ENCODE assay signal across 1 cellular context in the genomic region with DNA sequence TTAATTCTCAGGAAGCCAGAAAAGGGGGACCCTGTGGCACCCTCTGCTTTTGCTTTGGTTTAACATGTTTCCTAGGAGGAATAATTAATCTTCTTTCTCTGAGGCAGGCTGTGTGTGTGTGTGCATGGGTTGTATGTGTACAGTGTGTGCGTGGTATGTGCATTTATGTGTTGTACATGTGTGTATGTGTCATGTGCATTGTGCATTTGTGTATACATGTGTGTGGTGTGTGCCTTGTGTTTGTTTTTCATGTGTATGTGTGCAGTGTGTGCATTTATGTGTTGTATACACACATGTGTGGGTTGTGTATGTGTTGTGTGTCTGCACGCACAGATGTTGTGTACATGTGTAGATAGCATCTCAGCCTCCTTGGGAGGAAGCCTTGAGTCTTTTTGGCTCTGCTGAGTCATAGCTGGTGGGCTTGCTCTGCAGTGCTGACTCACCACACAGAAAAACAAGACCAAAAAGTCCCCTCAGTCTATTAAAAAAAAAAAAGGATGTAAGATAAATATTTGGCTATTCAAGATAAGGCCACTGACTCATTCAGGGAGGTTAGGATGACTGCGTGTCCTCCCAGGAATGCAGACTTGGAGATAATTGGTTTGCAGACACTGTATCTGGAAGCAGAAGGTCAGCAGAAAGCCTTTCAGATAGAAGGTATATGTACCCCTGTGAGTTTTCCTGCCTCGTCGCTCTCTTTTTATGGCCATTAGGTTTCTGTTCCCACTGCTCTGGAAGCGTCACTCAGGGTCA.
TF ChIP-seq lines count a peak whose summit lies in the region.

No MANE protein-coding gene starts in this region.

TF ChIP-seq in HEK293, 187 proteins besides CTCF, POLR2A, EP300 and RAD21 (continued from another document and continues in another):
- TF ChIP-seq, protein P1, sequence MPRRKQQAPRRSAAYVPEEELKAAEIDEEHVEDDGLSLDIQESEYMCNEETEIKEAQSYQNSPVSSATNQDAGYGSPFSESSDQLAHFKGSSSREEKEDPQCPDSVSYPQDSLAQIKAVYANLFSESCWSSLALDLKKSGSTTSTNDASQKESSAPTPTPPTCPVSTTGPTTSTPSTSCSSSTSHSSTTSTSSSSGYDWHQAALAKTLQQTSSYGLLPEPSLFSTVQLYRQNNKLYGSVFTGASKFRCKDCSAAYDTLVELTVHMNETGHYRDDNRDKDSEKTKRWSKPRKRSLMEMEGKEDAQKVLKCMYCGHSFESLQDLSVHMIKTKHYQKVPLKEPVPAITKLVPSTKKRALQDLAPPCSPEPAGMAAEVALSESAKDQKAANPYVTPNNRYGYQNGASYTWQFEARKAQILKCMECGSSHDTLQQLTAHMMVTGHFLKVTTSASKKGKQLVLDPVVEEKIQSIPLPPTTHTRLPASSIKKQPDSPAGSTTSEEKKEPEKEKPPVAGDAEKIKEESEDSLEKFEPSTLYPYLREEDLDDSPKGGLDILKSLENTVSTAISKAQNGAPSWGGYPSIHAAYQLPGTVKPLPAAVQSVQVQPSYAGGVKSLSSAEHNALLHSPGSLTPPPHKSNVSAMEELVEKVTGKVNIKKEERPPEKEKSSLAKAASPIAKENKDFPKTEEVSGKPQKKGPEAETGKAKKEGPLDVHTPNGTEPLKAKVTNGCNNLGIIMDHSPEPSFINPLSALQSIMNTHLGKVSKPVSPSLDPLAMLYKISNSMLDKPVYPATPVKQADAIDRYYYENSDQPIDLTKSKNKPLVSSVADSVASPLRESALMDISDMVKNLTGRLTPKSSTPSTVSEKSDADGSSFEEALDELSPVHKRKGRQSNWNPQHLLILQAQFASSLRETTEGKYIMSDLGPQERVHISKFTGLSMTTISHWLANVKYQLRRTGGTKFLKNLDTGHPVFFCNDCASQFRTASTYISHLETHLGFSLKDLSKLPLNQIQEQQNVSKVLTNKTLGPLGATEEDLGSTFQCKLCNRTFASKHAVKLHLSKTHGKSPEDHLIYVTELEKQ (tag by site-specific recombination; IDR thresholded peaks at IDR 0.05; ENCODE audit: borderline replicate concordance), result peak; percentile 84
- TF ChIP-seq, protein P2, sequence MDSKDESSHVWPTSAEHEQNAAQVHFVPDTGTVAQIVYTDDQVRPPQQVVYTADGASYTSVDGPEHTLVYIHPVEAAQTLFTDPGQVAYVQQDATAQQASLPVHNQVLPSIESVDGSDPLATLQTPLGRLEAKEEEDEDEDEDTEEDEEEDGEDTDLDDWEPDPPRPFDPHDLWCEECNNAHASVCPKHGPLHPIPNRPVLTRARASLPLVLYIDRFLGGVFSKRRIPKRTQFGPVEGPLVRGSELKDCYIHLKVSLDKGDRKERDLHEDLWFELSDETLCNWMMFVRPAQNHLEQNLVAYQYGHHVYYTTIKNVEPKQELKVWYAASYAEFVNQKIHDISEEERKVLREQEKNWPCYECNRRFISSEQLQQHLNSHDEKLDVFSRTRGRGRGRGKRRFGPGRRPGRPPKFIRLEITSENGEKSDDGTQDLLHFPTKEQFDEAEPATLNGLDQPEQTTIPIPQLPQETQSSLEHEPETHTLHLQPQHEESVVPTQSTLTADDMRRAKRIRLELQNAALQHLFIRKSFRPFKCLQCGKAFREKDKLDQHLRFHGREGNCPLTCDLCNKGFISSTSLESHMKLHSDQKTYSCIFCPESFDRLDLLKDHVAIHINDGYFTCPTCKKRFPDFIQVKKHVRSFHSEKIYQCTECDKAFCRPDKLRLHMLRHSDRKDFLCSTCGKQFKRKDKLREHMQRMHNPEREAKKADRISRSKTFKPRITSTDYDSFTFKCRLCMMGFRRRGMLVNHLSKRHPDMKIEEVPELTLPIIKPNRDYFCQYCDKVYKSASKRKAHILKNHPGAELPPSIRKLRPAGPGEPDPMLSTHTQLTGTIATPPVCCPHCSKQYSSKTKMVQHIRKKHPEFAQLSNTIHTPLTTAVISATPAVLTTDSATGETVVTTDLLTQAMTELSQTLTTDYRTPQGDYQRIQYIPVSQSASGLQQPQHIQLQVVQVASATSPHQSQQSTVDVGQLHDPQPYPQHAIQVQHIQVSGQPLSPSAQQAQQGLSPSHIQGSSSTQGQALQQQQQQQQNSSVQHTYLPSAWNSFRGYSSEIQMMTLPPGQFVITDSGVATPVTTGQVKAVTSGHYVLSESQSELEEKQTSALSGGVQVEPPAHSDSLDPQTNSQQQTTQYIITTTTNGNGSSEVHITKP (tag by site-specific recombination; IDR thresholded peaks at IDR 0.05), result peak; percentile 62
- TF ChIP-seq, protein P3, sequence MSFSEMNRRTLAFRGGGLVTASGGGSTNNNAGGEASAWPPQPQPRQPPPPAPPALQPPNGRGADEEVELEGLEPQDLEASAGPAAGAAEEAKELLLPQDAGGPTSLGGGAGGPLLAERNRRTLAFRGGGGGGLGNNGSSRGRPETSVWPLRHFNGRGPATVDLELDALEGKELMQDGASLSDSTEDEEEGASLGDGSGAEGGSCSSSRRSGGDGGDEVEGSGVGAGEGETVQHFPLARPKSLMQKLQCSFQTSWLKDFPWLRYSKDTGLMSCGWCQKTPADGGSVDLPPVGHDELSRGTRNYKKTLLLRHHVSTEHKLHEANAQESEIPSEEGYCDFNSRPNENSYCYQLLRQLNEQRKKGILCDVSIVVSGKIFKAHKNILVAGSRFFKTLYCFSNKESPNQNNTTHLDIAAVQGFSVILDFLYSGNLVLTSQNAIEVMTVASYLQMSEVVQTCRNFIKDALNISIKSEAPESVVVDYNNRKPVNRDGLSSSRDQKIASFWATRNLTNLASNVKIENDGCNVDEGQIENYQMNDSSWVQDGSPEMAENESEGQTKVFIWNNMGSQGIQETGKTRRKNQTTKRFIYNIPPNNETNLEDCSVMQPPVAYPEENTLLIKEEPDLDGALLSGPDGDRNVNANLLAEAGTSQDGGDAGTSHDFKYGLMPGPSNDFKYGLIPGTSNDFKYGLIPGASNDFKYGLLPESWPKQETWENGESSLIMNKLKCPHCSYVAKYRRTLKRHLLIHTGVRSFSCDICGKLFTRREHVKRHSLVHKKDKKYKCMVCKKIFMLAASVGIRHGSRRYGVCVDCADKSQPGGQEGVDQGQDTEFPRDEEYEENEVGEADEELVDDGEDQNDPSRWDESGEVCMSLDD (tag by site-specific recombination; IDR thresholded peaks at IDR 0.05), result no peak
- TF ChIP-seq REPIN1 (tag by site-specific recombination; IDR thresholded peaks at IDR 0.05; ENCODE audit: low read depth) (no peak), IKZF3 (tag by site-specific recombination; IDR thresholded peaks at IDR 0.05) (peak; percentile 79), ZNF404 (tag by site-specific recombination; IDR thresholded peaks at IDR 0.05) (no peak), ZNF132 (tag by site-specific recombination; IDR thresholded peaks at IDR 0.05; ENCODE audit: borderline replicate concordance) (no peak; the same call in 1 of the 2 replicates), ZNF664 (tag by site-specific recombination; IDR thresholded peaks at IDR 0.05) (0 out of 2 replicates have a peak, but pooled peaks have one; percentile 29), ZNF843 (tag by site-specific recombination; IDR thresholded peaks at IDR 0.05) (peak; percentile 90), ZNF785 (tag by site-specific recombination; IDR thresholded peaks at IDR 0.05) (no peak; the same call in 1 of the 2 replicates), ZNF37A (tag by site-specific recombination; IDR thresholded peaks at IDR 0.05) (no peak), ZNF19 (tag by site-specific recombination; IDR thresholded peaks at IDR 0.05; ENCODE audit: low read depth) (no peak), ZNF426 (tag by site-specific recombination; IDR thresholded peaks at IDR 0.05) (no peak), ZNF157 (tag by site-specific recombination; IDR thresholded peaks at IDR 0.05) (0 out of 2 replicates have a peak, but pooled peaks have one; percentile 49), YY1 (tag by site-specific recombination; IDR thresholded peaks at IDR 0.05) (no peak), ZNF366 (tag by site-specific recombination; conservative IDR thresholded peaks at IDR 0.05) (peak; percentile 98), ZNF792 (tag by site-specific recombination; IDR thresholded peaks at IDR 0.05) (peak; percentile 95), ZNF830 (tag by site-specific recombination; IDR thresholded peaks at IDR 0.05; ENCODE audit: low read depth) (no peak), ZNF549 (tag by site-specific recombination; IDR thresholded peaks at IDR 0.05) (no peak), KLF9 (tag by site-specific recombination; IDR thresholded peaks at IDR 0.05; ENCODE audit: low read depth) (peak; percentile 27; the same call in 1 of the 2 replicates), ZNF558 (tag by site-specific recombination; IDR thresholded peaks at IDR 0.05) (peak; percentile 92), HOXD13 (CRISPR knock-in tag; IDR thresholded peaks at IDR 0.05; ENCODE audit: borderline replicate concordance) (peak; percentile 65; the same call in 1 of the 2 replicates), EGR2 (tag by site-specific recombination; IDR thresholded peaks at IDR 0.05; ENCODE audit: low read depth) (peak; percentile 62; the same call in 1 of the 2 replicates), ZFP3 (tag by site-specific recombination; IDR thresholded peaks at IDR 0.05; ENCODE audit: low read depth) (no peak), MZF1 (tag by site-specific recombination; IDR thresholded peaks at IDR 0.05; ENCODE audit: borderline replicate concordance) (no peak), GFI1B (tag by site-specific recombination; IDR thresholded peaks at IDR 0.05) (peak; percentile 16; the same call in 1 of the 2 replicates), ZNF837 (tag by site-specific recombination; IDR thresholded peaks at IDR 0.05) (no peak), RBAK (tag by site-specific recombination; IDR thresholded peaks at IDR 0.05) (no peak)
- TF ChIP-seq, protein P4, sequence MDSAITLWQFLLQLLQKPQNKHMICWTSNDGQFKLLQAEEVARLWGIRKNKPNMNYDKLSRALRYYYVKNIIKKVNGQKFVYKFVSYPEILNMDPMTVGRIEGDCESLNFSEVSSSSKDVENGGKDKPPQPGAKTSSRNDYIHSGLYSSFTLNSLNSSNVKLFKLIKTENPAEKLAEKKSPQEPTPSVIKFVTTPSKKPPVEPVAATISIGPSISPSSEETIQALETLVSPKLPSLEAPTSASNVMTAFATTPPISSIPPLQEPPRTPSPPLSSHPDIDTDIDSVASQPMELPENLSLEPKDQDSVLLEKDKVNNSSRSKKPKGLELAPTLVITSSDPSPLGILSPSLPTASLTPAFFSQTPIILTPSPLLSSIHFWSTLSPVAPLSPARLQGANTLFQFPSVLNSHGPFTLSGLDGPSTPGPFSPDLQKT (IDR thresholded peaks at IDR 0.05; ENCODE audit: borderline replicate concordance, low read depth, low read length), result no peak
- TF ChIP-seq, protein P5, sequence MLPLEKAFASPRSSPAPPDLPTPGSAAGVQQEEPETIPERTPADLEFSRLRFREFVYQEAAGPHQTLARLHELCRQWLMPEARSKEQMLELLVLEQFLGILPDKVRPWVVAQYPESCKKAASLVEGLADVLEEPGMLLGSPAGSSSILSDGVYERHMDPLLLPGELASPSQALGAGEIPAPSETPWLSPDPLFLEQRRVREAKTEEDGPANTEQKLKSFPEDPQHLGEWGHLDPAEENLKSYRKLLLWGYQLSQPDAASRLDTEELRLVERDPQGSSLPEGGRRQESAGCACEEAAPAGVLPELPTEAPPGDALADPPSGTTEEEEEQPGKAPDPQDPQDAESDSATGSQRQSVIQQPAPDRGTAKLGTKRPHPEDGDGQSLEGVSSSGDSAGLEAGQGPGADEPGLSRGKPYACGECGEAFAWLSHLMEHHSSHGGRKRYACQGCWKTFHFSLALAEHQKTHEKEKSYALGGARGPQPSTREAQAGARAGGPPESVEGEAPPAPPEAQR (tag by site-specific recombination; IDR thresholded peaks at IDR 0.05), result 0 out of 2 replicates have a peak, but pooled peaks have one; percentile 65
- TF ChIP-seq, protein P6, sequence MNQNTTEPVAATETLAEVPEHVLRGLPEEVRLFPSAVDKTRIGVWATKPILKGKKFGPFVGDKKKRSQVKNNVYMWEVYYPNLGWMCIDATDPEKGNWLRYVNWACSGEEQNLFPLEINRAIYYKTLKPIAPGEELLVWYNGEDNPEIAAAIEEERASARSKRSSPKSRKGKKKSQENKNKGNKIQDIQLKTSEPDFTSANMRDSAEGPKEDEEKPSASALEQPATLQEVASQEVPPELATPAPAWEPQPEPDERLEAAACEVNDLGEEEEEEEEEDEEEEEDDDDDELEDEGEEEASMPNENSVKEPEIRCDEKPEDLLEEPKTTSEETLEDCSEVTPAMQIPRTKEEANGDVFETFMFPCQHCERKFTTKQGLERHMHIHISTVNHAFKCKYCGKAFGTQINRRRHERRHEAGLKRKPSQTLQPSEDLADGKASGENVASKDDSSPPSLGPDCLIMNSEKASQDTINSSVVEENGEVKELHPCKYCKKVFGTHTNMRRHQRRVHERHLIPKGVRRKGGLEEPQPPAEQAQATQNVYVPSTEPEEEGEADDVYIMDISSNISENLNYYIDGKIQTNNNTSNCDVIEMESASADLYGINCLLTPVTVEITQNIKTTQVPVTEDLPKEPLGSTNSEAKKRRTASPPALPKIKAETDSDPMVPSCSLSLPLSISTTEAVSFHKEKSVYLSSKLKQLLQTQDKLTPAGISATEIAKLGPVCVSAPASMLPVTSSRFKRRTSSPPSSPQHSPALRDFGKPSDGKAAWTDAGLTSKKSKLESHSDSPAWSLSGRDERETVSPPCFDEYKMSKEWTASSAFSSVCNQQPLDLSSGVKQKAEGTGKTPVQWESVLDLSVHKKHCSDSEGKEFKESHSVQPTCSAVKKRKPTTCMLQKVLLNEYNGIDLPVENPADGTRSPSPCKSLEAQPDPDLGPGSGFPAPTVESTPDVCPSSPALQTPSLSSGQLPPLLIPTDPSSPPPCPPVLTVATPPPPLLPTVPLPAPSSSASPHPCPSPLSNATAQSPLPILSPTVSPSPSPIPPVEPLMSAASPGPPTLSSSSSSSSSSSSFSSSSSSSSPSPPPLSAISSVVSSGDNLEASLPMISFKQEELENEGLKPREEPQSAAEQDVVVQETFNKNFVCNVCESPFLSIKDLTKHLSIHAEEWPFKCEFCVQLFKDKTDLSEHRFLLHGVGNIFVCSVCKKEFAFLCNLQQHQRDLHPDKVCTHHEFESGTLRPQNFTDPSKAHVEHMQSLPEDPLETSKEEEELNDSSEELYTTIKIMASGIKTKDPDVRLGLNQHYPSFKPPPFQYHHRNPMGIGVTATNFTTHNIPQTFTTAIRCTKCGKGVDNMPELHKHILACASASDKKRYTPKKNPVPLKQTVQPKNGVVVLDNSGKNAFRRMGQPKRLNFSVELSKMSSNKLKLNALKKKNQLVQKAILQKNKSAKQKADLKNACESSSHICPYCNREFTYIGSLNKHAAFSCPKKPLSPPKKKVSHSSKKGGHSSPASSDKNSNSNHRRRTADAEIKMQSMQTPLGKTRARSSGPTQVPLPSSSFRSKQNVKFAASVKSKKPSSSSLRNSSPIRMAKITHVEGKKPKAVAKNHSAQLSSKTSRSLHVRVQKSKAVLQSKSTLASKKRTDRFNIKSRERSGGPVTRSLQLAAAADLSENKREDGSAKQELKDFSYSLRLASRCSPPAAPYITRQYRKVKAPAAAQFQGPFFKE (tag by site-specific recombination; IDR thresholded peaks at IDR 0.05; ENCODE audit: borderline replicate concordance), result no peak
- TF ChIP-seq, protein P7, sequence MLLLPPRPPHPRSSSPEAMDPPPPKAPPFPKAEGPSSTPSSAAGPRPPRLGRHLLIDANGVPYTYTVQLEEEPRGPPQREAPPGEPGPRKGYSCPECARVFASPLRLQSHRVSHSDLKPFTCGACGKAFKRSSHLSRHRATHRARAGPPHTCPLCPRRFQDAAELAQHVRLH (tag by site-specific recombination; IDR thresholded peaks at IDR 0.05), result 0 out of 2 replicates have a peak, but pooled peaks have one; percentile 16
- TF ChIP-seq, protein P8, sequence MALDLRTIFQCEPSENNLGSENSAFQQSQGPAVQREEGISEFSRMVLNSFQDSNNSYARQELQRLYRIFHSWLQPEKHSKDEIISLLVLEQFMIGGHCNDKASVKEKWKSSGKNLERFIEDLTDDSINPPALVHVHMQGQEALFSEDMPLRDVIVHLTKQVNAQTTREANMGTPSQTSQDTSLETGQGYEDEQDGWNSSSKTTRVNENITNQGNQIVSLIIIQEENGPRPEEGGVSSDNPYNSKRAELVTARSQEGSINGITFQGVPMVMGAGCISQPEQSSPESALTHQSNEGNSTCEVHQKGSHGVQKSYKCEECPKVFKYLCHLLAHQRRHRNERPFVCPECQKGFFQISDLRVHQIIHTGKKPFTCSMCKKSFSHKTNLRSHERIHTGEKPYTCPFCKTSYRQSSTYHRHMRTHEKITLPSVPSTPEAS (tag by site-specific recombination; IDR thresholded peaks at IDR 0.05), result peak; percentile 95
